In genomic region chr7:129168219-129168991, GRCh38 we compare ENCODE assay signal across 9 cellular contexts. TPM values are rescaled to one million over a fixed set of nuclear protein-coding genes. Genes with fewer than 3 reads are reported as not detected.
A peak's percentile ranks its signal among the peaks of the same experiment; 100 is the strongest.
DNase-seq lines count a peak whose midpoint lies in the region; ATAC-seq and TF ChIP-seq lines count a peak whose summit lies in the region.
"Had no signal": no experiment of that assay in that cellular context is flagged by ENCODE, and none has a peak within 500 bp of the region (broad histone marks: within the 10 kb centered on the region; RNA-seq: fewer than 3 reads in every experiment).

No MANE protein-coding gene starts in this region.

- DNase-seq in activated naive CD4-positive, alpha-beta T cell treated with anti-CD3 and anti-CD28 coated beads for 36 hours = no peak
- DNase-seq in activated naive CD4-positive, alpha-beta T cell treated with anti-CD3 and anti-CD28 coated beads, Interleukin-2, amount 50 U/mL, for 16 hours = no peak
- peak; percentile 80 for DNase-seq in cerebellar cortex (ENCODE audit: low spot score)
- no peak for DNase-seq in memory B cell (ENCODE audit: low spot score in 2 of 2)
- DNase-seq in upper lobe of left lung = no peak
- no peak for DNase-seq in NAMALWA (ENCODE audit: low spot score)
- DNase-seq in NCI-H510A (lab: John Stamatoyannopoulos, UW) = no peak
- no peak for DNase-seq in activated CD4-positive, alpha-beta T cell treated with anti-CD3 and anti-CD28 coated beads for 1 hour

- H3K4me3 ChIP-seq in upper lobe of left lung = peak overlapping the region in 3 of 4 donors; percentile 32 to 50 (median 49)

- peaks cover 11 to 15% (median 12%) of the 10 kb centered on the region in 4 donors for H3K4me1 ChIP-seq in upper lobe of left lung

- H3K27me3 ChIP-seq in upper lobe of left lung = peaks cover 0 to 14% (median 3%) of the 10 kb centered on the region in 4 donors

- H3K27ac ChIP-seq in upper lobe of left lung = no peak overlapping the region

- no peaks in the 10 kb centered on the region for H3K9me3 ChIP-seq in upper lobe of left lung

- 45 to 48% methylated on average over 18 to 19 of the region's 19 CpGs for WGBS in upper lobe of left lung, 2 donors

- no peak for TF ChIP-seq EP300 in upper lobe of left lung (IDR thresholded peaks at IDR 0.05)

- H3K36me3 ChIP-seq in upper lobe of left lung = no peaks in the 10 kb centered on the region

- CTCF ChIA-PET in activated naive CD4-positive, alpha-beta T cell treated with anti-CD3 and anti-CD28 coated beads for 36 hours (lab: Charles Lee) = interaction anchor here (2.8 kb wide), 1 partner anchor 42 kb away, joined by 13 read pairs; no protein-coding TSS in a partner anchor

- no peak for TF ChIP-seq CTCF in upper lobe of left lung (IDR thresholded peaks at IDR 0.05)

- H3K36me3 Mint-ChIP-seq in activated naive CD4-positive, alpha-beta T cell treated with anti-CD3 and anti-CD28 coated beads for 36 hours (ENCODE audit: low read depth) = no peaks in the 10 kb centered on the region
- peaks cover 12% of the 10 kb centered on the region for H3K36me3 Mint-ChIP-seq in memory B cell

- peak overlapping the region; percentile 51 for H3K4me3 Mint-ChIP-seq in activated naive CD4-positive, alpha-beta T cell treated with anti-CD3 and anti-CD28 coated beads for 36 hours
- H3K4me3 Mint-ChIP-seq in memory B cell = peak overlapping the region; percentile 87

- no peak overlapping the region for H3K27ac Mint-ChIP-seq in activated naive CD4-positive, alpha-beta T cell treated with anti-CD3 and anti-CD28 coated beads for 36 hours
- H3K27ac Mint-ChIP-seq in memory B cell = peak overlapping the region; percentile 70
- H3K27ac Mint-ChIP-seq: CD4-positive, CD25-positive, alpha-beta regulatory T cell had no signal

- no peaks in the 10 kb centered on the region for H3K9me3 Mint-ChIP-seq in activated naive CD4-positive, alpha-beta T cell treated with anti-CD3 and anti-CD28 coated beads for 36 hours
- H3K9me3 Mint-ChIP-seq in memory B cell = no peaks in the 10 kb centered on the region
- H3K9me3 Mint-ChIP-seq: CD4-positive, CD25-positive, alpha-beta regulatory T cell had no signal

- intact Hi-C loops in activated naive CD4-positive, alpha-beta T cell treated with anti-CD3 and anti-CD28 coated beads for 36 hours (cut with micrococcal nuclease) = no loop called here

- TF ChIP-seq POLR2A in upper lobe of left lung (IDR thresholded peaks at IDR 0.05) = no peak

- ATAC-seq in memory B cell (ENCODE audit: low read depth) (no peak), upper lobe of left lung (ENCODE audit: low FRiP score in 2 of 2) (no peak)

- H3K27me3 Mint-ChIP-seq in activated naive CD4-positive, alpha-beta T cell treated with anti-CD3 and anti-CD28 coated beads for 36 hours (ENCODE audit: low read depth) = no peaks in the 10 kb centered on the region
- no peaks in the 10 kb centered on the region for H3K27me3 Mint-ChIP-seq in memory B cell

- peaks cover 13% of the 10 kb centered on the region for H3K4me1 Mint-ChIP-seq in activated naive CD4-positive, alpha-beta T cell treated with anti-CD3 and anti-CD28 coated beads for 36 hours (ENCODE audit: low read depth)
- H3K4me1 Mint-ChIP-seq in memory B cell = peaks cover 26% of the 10 kb centered on the region

RNA-seq across cellular contexts. Expression of gene SMO, which starts 20.0 kb away (rescaled TPM):
- total RNA-seq in activated naive CD4-positive, alpha-beta T cell treated with anti-CD3 and anti-CD28 coated beads for 36 hours = under 1 TPM; 0.20 to 0.43 TPM
- 1 to 10 TPM; 1.7 to 7.3 (median 2.6) TPM for total RNA-seq in upper lobe of left lung

RNA-seq across cellular contexts. Expression of gene TSPAN33, which starts 23.9 kb away (rescaled TPM):
- total RNA-seq in activated naive CD4-positive, alpha-beta T cell treated with anti-CD3 and anti-CD28 coated beads for 36 hours = 1 to 10 TPM; 7.2 to 7.9 TPM
- 10 to 100 TPM in 1 of 6 donors, 1 to 10 TPM in 5; 1.2 to 10.1 (median 4.0) TPM for total RNA-seq in upper lobe of left lung

RNA-seq across cellular contexts. Expression of gene AHCYL2, which starts 56.4 kb away (rescaled TPM):
- total RNA-seq in activated naive CD4-positive, alpha-beta T cell treated with anti-CD3 and anti-CD28 coated beads for 36 hours = 10 to 100 TPM; 29.1 to 30.4 TPM
- 100 to 1,000 TPM in 4 of 6 donors, 10 to 100 TPM in 2; 41.9 to 197 (median 110) TPM for total RNA-seq in upper lobe of left lung
